Comparison of ENCODE assay signal across 8 cellular contexts in genomic region chr12:49903700-49904423, GRCh38. TPM values are rescaled to one million over a fixed set of nuclear protein-coding genes. Genes with fewer than 3 reads are reported as not detected.
DNase-seq lines count a peak whose midpoint lies in the region; ATAC-seq lines count a peak whose summit lies in the region.

Gene FAIM2 (minus strand): TSS chr12:49903900. CDS start chr12:49903792, 108 bp downstream.

- WGBS in GM23248 (ENCODE audit: low coverage in 1 of 2, low lambda C conversion rate in 2 of 2, missing lambda C conversion rate in 2 of 2), 2 experiments: 6 to 19% methylated on average over 18 to 36 of the region's 56 CpGs

- peak within 1 kb of the TSS; percentile 50 for H3K4me2 ChIP-seq in GM23248 (ENCODE audit: unreplicated experiment)

- no peak within 1 kb of the TSS for H3K27ac ChIP-seq in GM23248
- no peak within 1 kb of the TSS for H3K27ac ChIP-seq in skeletal muscle tissue (ENCODE audit: low read depth, low read length)

- ATAC-seq in HG02970 (IDR thresholded peaks at IDR 0.05; ENCODE audit: low FRiP score, unreplicated experiment) (no peak), HG02884 (IDR thresholded peaks at IDR 0.05; ENCODE audit: unreplicated experiment) (no peak)

- H3K9ac ChIP-seq in GM23248 (peak within 1 kb of the TSS; percentile 59), skeletal muscle tissue (ENCODE audit: low read depth in 1 of 3, low read length in 3 of 3) (peak within 1 kb of the TSS in 1 of 3 donors; percentile 16)

- H2AFZ ChIP-seq in GM23248: peak within 1 kb of the TSS; percentile 78

- no peaks in the 10 kb centered on the region for H3F3A ChIP-seq in GM23248 (ENCODE audit: insufficient read depth)

- H3K27me3 ChIP-seq in GM23248 (replicated peaks; ENCODE audit: insufficient read depth) (no peaks in the 10 kb centered on the region), skeletal muscle tissue (ENCODE audit: control insufficient read depth in 3 of 3, insufficient read depth in 3 of 3, low read length in 3 of 3) (peaks cover 26 to 37% (median 29%) of the 10 kb centered on the region in 3 donors)

- in situ Hi-C loops in GM23248 (cut with MboI): no loop called here

- H3K9me2 ChIP-seq in GM23248 (ENCODE audit: insufficient read depth): no peaks in the 10 kb centered on the region

- H3K79me2 ChIP-seq in GM23248 (ENCODE audit: insufficient read depth): no peaks in the 10 kb centered on the region

- H3K4me3 ChIP-seq in GM23248: peak within 1 kb of the TSS; percentile 61
- peak within 1 kb of the TSS; percentile 11 to 35 (median 14) for H3K4me3 ChIP-seq in skeletal muscle tissue (ENCODE audit: low read length in 3 of 3)

- H4K20me1 ChIP-seq in GM23248 (ENCODE audit: insufficient read depth): no peaks in the 10 kb centered on the region

- H3K4me1 ChIP-seq in GM23248 (ENCODE audit: insufficient read depth): no peaks in the 10 kb centered on the region
- peaks cover 0 to 7% (median 4%) of the 10 kb centered on the region in 3 donors for H3K4me1 ChIP-seq in skeletal muscle tissue (ENCODE audit: control insufficient read depth in 3 of 3, insufficient read depth in 3 of 3, low read length in 3 of 3)

- peak; percentile 73 for DNase-seq in GM23248
- peak; percentile 57 for DNase-seq in RPMI7951 (ENCODE audit: low read depth)
- DNase-seq in amniotic stem cell (lab: John Stamatoyannopoulos, UW): peak; percentile 8
- peak; percentile 86 to 88 for DNase-seq in hippocampal formation (lab: John Stamatoyannopoulos, UW)
- no peak for DNase-seq in MV-4-11 (lab: John Stamatoyannopoulos, UW)

- H3K9me3 ChIP-seq in GM23248 (ENCODE audit: low read depth) (no peaks in the 10 kb centered on the region), skeletal muscle tissue (ENCODE audit: control insufficient read depth in 3 of 3, low read length in 3 of 3) (no peaks in the 10 kb centered on the region)

- H3K36me3 ChIP-seq in GM23248 (ENCODE audit: low read depth): no peaks in the 10 kb centered on the region
- no peaks in the 10 kb centered on the region for H3K36me3 ChIP-seq in skeletal muscle tissue (ENCODE audit: control insufficient read depth in 3 of 3, insufficient read depth in 3 of 3, low read length in 3 of 3)

RNA-seq across cellular contexts. Expression of gene FAIM2, which starts in this region (rescaled TPM):
- total RNA-seq in GM23248 (2014; rRNA removed; shearing (Covaris generic)): 0.86 and 2.8 TPM in 2 replicates
- 4.6 and 5.3 TPM in 2 replicates for polyA plus RNA-seq in GM23248 (2016; fragmentation: Nextera tagmentation; extraction: Ambion mirVana)
- 0.98 and 1.2 TPM in 2 replicates for total RNA-seq in RPMI7951 (2014; rRNA removed; shearing (Covaris generic))
- total RNA-seq in skeletal muscle tissue: 1.6 TPM
